9 cellular contexts compared by ENCODE assay signal in the genomic region with DNA sequence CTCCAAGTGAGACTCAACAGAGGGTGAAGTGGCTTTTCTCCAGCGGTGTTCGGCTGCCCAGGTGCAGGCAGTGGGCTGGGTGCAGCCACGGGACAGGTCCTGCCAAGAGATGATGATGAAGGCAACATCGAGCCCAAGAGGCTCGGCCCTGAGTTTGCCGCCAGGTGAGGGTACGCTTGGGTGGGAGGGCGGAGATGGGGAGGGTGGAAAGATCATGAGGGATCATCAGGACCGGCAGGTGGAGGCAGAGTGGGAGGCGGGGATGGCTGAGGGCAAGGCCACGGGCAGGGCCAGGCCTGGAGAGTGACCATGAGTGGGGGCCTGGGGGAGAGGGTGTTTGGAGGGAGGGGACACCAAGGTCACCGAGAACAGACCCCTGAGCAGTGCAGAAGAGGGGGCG. TPM values are rescaled to one million over a fixed set of nuclear protein-coding genes. Genes with fewer than 3 reads are reported as not detected.
"Had no signal": no experiment of that assay in that cellular context is flagged by ENCODE, and none has a peak within 500 bp of the region (broad histone marks: within the 10 kb centered on the region; RNA-seq: fewer than 3 reads in every experiment).

No MANE protein-coding gene starts in this region.

- DNase-seq: KG1, NCI-H1048 had no signal

- H3K4me3 Mint-ChIP-seq: activated CD4-positive, alpha-beta memory T cell treated with anti-CD3 and anti-CD28 coated beads, Interleukin-2, amount 10 ng/mL, durations not matched to agents 7 days and 5 days; activated CD4-positive, alpha-beta T cell treated with anti-CD3 and anti-CD28 coated beads for 36 hours; activated naive CD4-positive, alpha-beta T cell treated with anti-CD3 and anti-CD28 coated beads, Interleukin-2, amount 10 ng/mL, durations not matched to agents 7 days and 5 days; activated naive CD8-positive, alpha-beta T cell treated with anti-CD3 and anti-CD28 coated beads for 36 hours had no signal

- H3K9me3 Mint-ChIP-seq: activated CD4-positive, alpha-beta memory T cell treated with anti-CD3 and anti-CD28 coated beads, Interleukin-2, amount 10 ng/mL, durations not matched to agents 7 days and 5 days; activated naive CD4-positive, alpha-beta T cell treated with anti-CD3 and anti-CD28 coated beads, Interleukin-2, amount 10 ng/mL, durations not matched to agents 7 days and 5 days; activated T-helper 2 cell treated with anti-CD3 and anti-CD28 coated beads, Interferon-gamma antibody, Interleukin-2, Interleukin-4, amounts not matched to agents 10 μg/mL and 5 μg/mL and 100 μg/mL, durations not matched to agents 14 hours and 24 hours and 36 hours had no signal

- H3K27ac Mint-ChIP-seq: activated CD4-positive, alpha-beta memory T cell treated with anti-CD3 and anti-CD28 coated beads, Interleukin-2, amount 10 ng/mL, durations not matched to agents 7 days and 5 days; activated CD4-positive, alpha-beta T cell treated with anti-CD3 and anti-CD28 coated beads for 36 hours; activated naive CD4-positive, alpha-beta T cell treated with anti-CD3 and anti-CD28 coated beads, Interleukin-2, amount 10 ng/mL, durations not matched to agents 7 days and 5 days; activated naive CD8-positive, alpha-beta T cell treated with anti-CD3 and anti-CD28 coated beads for 36 hours; activated T-helper 2 cell treated with anti-CD3 and anti-CD28 coated beads, Interferon-gamma antibody, Interleukin-2, Interleukin-4, amounts not matched to agents 10 μg/mL and 5 μg/mL and 100 μg/mL, durations not matched to agents 14 hours and 24 hours and 36 hours had no signal

- H3K36me3 Mint-ChIP-seq: activated naive CD4-positive, alpha-beta T cell treated with anti-CD3 and anti-CD28 coated beads, Interleukin-2, amount 10 ng/mL, durations not matched to agents 7 days and 5 days; activated naive CD8-positive, alpha-beta T cell treated with anti-CD3 and anti-CD28 coated beads for 36 hours had no signal

RNA-seq across cellular contexts. Expression of gene AMZ1, which starts 17.8 kb away (rescaled TPM):
- total RNA-seq: activated CD8-positive, alpha-beta memory T cell treated with anti-CD3 and anti-CD28 coated beads for 36 hours; LHCN-M2 had no signal
